ENCODE assay signal across 1 cellular context in the genomic region with DNA sequence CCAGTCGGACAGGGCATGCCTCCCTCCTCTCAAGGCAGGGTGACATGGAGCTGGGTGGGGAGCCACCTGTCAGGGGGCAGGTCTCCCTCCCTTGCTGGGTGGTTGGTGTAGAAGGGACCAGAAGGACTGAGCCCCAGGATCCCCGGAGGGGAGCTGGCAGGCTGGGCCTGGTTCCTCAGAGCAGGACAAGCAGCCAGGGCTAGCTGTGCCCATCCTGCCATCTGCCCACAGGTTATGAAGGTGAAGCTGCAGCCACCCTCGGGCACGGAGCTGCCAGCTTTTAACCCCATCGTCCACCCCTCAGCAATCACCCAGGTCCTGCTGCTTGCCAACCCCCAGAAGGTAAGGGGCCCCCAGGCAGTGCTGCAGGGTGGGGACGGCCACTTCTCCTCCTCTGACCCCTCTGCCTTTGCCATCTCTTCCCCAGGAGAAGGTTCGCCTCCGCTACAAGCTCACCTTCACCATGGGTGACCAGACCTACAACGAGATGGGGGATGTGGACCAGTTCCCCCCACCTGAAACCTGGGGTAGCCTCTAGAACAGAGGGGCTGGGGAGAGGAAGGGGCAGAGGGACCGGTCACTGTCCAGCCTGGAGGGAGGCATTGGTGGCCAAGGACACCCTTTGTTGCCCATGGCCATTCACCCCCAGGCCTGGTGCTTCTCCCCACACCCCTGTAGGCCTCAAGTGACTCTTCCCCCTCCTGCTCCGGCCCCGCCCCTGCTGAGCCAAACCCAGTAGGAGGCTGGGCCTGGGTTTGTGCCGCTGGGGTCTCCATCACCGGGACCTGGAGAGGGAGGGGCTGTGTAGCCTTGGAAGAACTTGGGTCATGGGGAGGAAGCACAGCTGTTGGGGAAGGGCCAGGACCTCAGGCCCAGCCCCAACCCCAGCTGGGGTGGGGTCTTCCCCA.
TF ChIP-seq lines count a peak whose summit lies in the region.

No MANE protein-coding gene starts in this region.

TF ChIP-seq in GM23338, 12 proteins besides CTCF, POLR2A, EP300 and RAD21:
- no peak for TF ChIP-seq STAT1 (IDR thresholded peaks at IDR 0.05; ENCODE audit: unreplicated experiment)
- TF ChIP-seq JUNB (IDR thresholded peaks at IDR 0.05; ENCODE audit: unreplicated experiment), result no peak
- no peak for TF ChIP-seq ETS1 (IDR thresholded peaks at IDR 0.05)
- TF ChIP-seq EZH2phosphoT487 (IDR thresholded peaks at IDR 0.05; ENCODE audit: unreplicated experiment), result no peak
- no peak for TF ChIP-seq ZNF462 (CRISPR knock-in tag; IDR thresholded peaks at IDR 0.05)
- no peak for TF ChIP-seq NANOG (IDR thresholded peaks at IDR 0.05; ENCODE audit: borderline replicate concordance)
- TF ChIP-seq POLR2AphosphoS5 (IDR thresholded peaks at IDR 0.05; ENCODE audit: low read depth), result no peak
- TF ChIP-seq ZNF114 (CRISPR knock-in tag; IDR thresholded peaks at IDR 0.05), result no peak
- no peak for TF ChIP-seq EZH2 (IDR thresholded peaks at IDR 0.05; ENCODE audit: low read depth, unreplicated experiment)
- no peak for TF ChIP-seq ZNF331 (CRISPR knock-in tag; IDR thresholded peaks at IDR 0.05; ENCODE audit: low read depth)
- no peak for TF ChIP-seq CREB1 (CRISPR knock-in tag; IDR thresholded peaks at IDR 0.05; ENCODE audit: low read depth)
- TF ChIP-seq REST (IDR thresholded peaks at IDR 0.05; ENCODE audit: unreplicated experiment), result no peak
